In the genomic region with DNA sequence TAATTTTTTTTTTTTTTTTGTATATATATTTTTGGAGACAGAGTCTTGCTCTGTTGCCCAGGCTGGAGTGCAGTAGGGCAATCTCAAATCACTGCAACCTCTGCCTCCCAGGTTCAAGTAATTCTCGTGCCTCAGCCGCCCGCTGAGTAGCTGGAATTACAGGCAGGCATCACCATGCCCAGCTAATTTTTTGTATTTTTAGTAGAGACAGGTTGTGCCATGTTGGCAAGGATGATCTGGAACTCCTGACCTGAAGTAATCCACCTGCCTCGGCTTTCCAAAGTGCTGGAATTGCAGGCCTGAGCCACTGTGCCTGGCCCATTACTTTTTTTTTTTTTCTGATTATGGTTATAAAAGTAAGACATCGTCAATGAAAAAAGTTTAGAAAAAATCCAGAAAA, we compare ENCODE assay signal across 23 cellular contexts.
"Had no signal": no experiment of that assay in that cellular context is flagged by ENCODE, and none has a peak within 500 bp of the region (broad histone marks: within the 10 kb centered on the region; RNA-seq: fewer than 3 reads in every experiment).

No MANE protein-coding gene starts in this region.

- H3K9me3 Mint-ChIP-seq: naive thymus-derived CD4-positive, alpha-beta T cell; natural killer cell treated with Interleukin-12 subunit alpha and Interleukin-12 subunit beta and Interleukin-15 and Interleukin-18, amount 100 ng/mL, for 72 hours; stimulated activated effector memory CD8-positive, alpha-beta T cell treated with anti-CD3 and anti-CD28 coated beads, Interleukin-12 subunit alpha, Interleukin-12 subunit beta, amount 100 ng/mL, for 72 hours; stimulated activated naive CD8-positive, alpha-beta T cell treated with anti-CD3 and anti-CD28 coated beads, Interleukin-15, Interleukin-2, amounts not matched to agents 100 ng/mL and 50 ng/mL, for 24 hours; type B pancreatic cell had no signal

- H3K4me2 ChIP-seq: hepatocyte had no signal

- H3K4me3 Mint-ChIP-seq: naive thymus-derived CD4-positive, alpha-beta T cell; natural killer cell treated with Interleukin-12 subunit alpha and Interleukin-12 subunit beta and Interleukin-15 and Interleukin-18, amount 100 ng/mL, for 72 hours; stimulated activated effector memory CD8-positive, alpha-beta T cell treated with anti-CD3 and anti-CD28 coated beads, Interleukin-12 subunit alpha, Interleukin-12 subunit beta, amount 100 ng/mL, for 72 hours; stimulated activated naive CD8-positive, alpha-beta T cell treated with anti-CD3 and anti-CD28 coated beads, Interleukin-15, Interleukin-2, amounts not matched to agents 100 ng/mL and 50 ng/mL, for 24 hours; type B pancreatic cell had no signal

- H3K27me3 ChIP-seq: hepatocyte, pancreas, suprapubic skin, tibial artery, vagina had no signal

- H3K27ac Mint-ChIP-seq: naive thymus-derived CD4-positive, alpha-beta T cell; natural killer cell treated with Interleukin-12 subunit alpha and Interleukin-12 subunit beta and Interleukin-15 and Interleukin-18, amount 100 ng/mL, for 72 hours; stimulated activated effector memory CD8-positive, alpha-beta T cell treated with anti-CD3 and anti-CD28 coated beads, Interleukin-12 subunit alpha, Interleukin-12 subunit beta, amount 100 ng/mL, for 72 hours; stimulated activated naive CD8-positive, alpha-beta T cell treated with anti-CD3 and anti-CD28 coated beads, Interleukin-15, Interleukin-2, amounts not matched to agents 100 ng/mL and 50 ng/mL, for 24 hours; type B pancreatic cell had no signal

- H3K79me2 ChIP-seq: hepatocyte had no signal

- H3K36me3 Mint-ChIP-seq: naive thymus-derived CD4-positive, alpha-beta T cell; natural killer cell treated with Interleukin-12 subunit alpha and Interleukin-12 subunit beta and Interleukin-15 and Interleukin-18, amount 100 ng/mL, for 72 hours; stimulated activated effector memory CD8-positive, alpha-beta T cell treated with anti-CD3 and anti-CD28 coated beads, Interleukin-12 subunit alpha, Interleukin-12 subunit beta, amount 100 ng/mL, for 72 hours; type B pancreatic cell had no signal

- H3K9me3 ChIP-seq: left ventricle myocardium inferior, mucosa of descending colon, pancreas, prostate gland, suprapubic skin, thoracic aorta, tibial artery, vagina had no signal

- H3K27ac ChIP-seq: hepatocyte, left ventricle myocardium inferior, pancreas, prostate gland, skin epidermis, suprapubic skin, thoracic aorta, tibial artery, vagina had no signal

- H3K27me3 Mint-ChIP-seq: naive thymus-derived CD4-positive, alpha-beta T cell; stimulated activated naive CD8-positive, alpha-beta T cell treated with anti-CD3 and anti-CD28 coated beads, Interleukin-15, Interleukin-2, amounts not matched to agents 100 ng/mL and 50 ng/mL, for 24 hours; type B pancreatic cell had no signal

- DNase-seq: islet precursor cell; left ventricle myocardium inferior; midbrain; mucosa of descending colon; naive thymus-derived CD4-positive, alpha-beta T cell; pancreas; posterior cingulate gyrus; retina; right cardiac atrium; stimulated activated CD4-positive, alpha-beta T cell treated with anti-CD3 and anti-CD28 coated beads, Interleukin-4, amount 100 ng/mL, for 24 hours; stimulated activated naive CD4-positive, alpha-beta T cell; tibial artery had no signal

- H2AFZ ChIP-seq: hepatocyte had no signal

- H3K4me1 ChIP-seq: left ventricle myocardium inferior, pancreas, prostate gland, suprapubic skin, tibial artery, vagina had no signal

- H3K4me1 Mint-ChIP-seq: stimulated activated effector memory CD8-positive, alpha-beta T cell treated with anti-CD3 and anti-CD28 coated beads, Interleukin-12 subunit alpha, Interleukin-12 subunit beta, amount 100 ng/mL, for 72 hours had no signal

- H3K4me3 ChIP-seq: hepatocyte, left ventricle myocardium inferior, lung, mucosa of descending colon, pancreas, prostate gland, skin epidermis, suprapubic skin, thoracic aorta, tibial artery, vagina had no signal

- H3K36me3 ChIP-seq: left ventricle myocardium inferior, pancreas, prostate gland, suprapubic skin, thoracic aorta, tibial artery, vagina had no signal
